In the genomic region with DNA sequence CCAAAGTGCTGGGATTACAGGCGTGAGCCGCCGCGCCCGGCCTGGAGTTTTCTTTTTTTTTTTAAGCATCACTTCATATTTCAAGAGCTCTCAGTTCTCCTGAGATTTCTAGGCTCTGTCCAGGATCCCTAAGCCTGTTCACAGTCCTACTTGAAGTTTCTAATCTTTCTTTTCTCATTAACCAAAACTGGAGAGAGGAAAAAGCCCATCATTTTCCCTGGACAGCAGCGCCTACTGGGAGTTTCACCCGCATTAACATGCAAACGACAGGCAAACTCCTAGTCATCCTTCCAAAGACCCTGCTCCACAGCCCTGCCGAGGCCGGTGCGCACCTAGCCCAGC, we compare ENCODE assay signal across 10 cellular contexts. TPM values are rescaled to one million over a fixed set of nuclear protein-coding genes. Genes with fewer than 3 reads are reported as not detected.
A peak's percentile ranks its signal among the peaks of the same experiment; 100 is the strongest.
DNase-seq lines count a peak whose midpoint lies in the region; TF ChIP-seq lines count a peak whose summit lies in the region.
"Not testable (repeated sequence)": the region's sequence is repeated elsewhere in the genome, so short reads cannot be mapped to it uniquely, and the experiment has no call there.
"Had no signal": no experiment of that assay in that cellular context is flagged by ENCODE, and none has a peak within 500 bp of the region (broad histone marks: within the 10 kb centered on the region; RNA-seq: fewer than 3 reads in every experiment).

No MANE protein-coding gene starts in this region.

- peak overlapping the region; percentile 49 for H3K4me3 Mint-ChIP-seq in T-helper 1 cell treated with Interleukin-12 subunit alpha and Interleukin-12 subunit beta and Interleukin-4 antibody, amounts not matched to agents 30 μg/mL and 1 μg/mL, for 36 hours

- not testable (repeated sequence) for DNase-seq in ascending aorta (ENCODE audit: low spot score in 2 of 2); testis
- DNase-seq in osteoblast (ENCODE audit: insufficient read length, low spot score, missing footprints) = peak; percentile 86

- H3K27ac Mint-ChIP-seq in T-helper 1 cell treated with Interleukin-12 subunit alpha and Interleukin-12 subunit beta and Interleukin-4 antibody, amounts not matched to agents 30 μg/mL and 1 μg/mL, for 36 hours = not testable (repeated sequence)

- H2AFZ ChIP-seq in osteoblast (ENCODE audit: low read length) = peak overlapping the region; percentile 84

- H3K36me3 Mint-ChIP-seq in T-helper 1 cell treated with Interleukin-12 subunit alpha and Interleukin-12 subunit beta and Interleukin-4 antibody, amounts not matched to agents 30 μg/mL and 1 μg/mL, for 36 hours (ENCODE audit: low read depth) = not testable (repeated sequence)

- not testable (repeated sequence) for H4K20me1 ChIP-seq in osteoblast (ENCODE audit: insufficient read depth, low read length)

- WGBS in HUES64 = 35% methylated on average over 10 of the region's 11 CpGs
- WGBS in esophagus, 2 donors = 8% methylated on average over 10 to 11 of the region's 11 CpGs
- WGBS in testis, 2 donors = 6 to 13% methylated on average over 11 of the region's 11 CpGs

- not testable (repeated sequence) for H3K27me3 Mint-ChIP-seq in T-helper 1 cell treated with Interleukin-12 subunit alpha and Interleukin-12 subunit beta and Interleukin-4 antibody, amounts not matched to agents 30 μg/mL and 1 μg/mL, for 36 hours (ENCODE audit: low read depth)

- not testable (repeated sequence) for TF ChIP-seq CTCF in C4-2B (conservative IDR thresholded peaks at IDR 0.05); ascending aorta (IDR thresholded peaks at IDR 0.05); osteoblast (IDR thresholded peaks at IDR 0.05; ENCODE audit: extremely low read depth, low read depth, low read length); testis (IDR thresholded peaks at IDR 0.05)

- H3K36me3 ChIP-seq in HUES64 (ENCODE audit: insufficient read depth, low read length) = peaks cover 14% of the 10 kb centered on the region
- H3K36me3 ChIP-seq in ascending aorta; esophagus (ENCODE audit: control insufficient read depth in 2 of 2, insufficient read depth in 2 of 2, low read length in 1 of 2); osteoblast (ENCODE audit: insufficient read depth, low read length); testis (ENCODE audit: low read depth, missing control alignments): not testable (repeated sequence)

- H3K27ac ChIP-seq in C4-2B (peak overlapping the region; percentile 93), HUES64 (ENCODE audit: low read depth, low read length) (peak overlapping the region; percentile 99), ascending aorta (peak overlapping the region; percentile 93 to 95), esophagus (ENCODE audit: low read depth in 2 of 2, low read length in 1 of 2) (peak overlapping the region; percentile 90 to 94), layer of hippocampus (ENCODE audit: low read depth, low read length) (peak overlapping the region; percentile 78), osteoblast (ENCODE audit: low read depth, low read length) (peak overlapping the region; percentile 33), testis (peak overlapping the region; percentile 88 to 90)

- H3K4me2 ChIP-seq in osteoblast (ENCODE audit: insufficient read depth, low read length) = peak overlapping the region; percentile 92

- peaks cover 13% of the 10 kb centered on the region for H3K4me1 Mint-ChIP-seq in T-helper 1 cell treated with Interleukin-12 subunit alpha and Interleukin-12 subunit beta and Interleukin-4 antibody, amounts not matched to agents 30 μg/mL and 1 μg/mL, for 36 hours (ENCODE audit: low read depth)

- H3K4me1 ChIP-seq in HUES64 (ENCODE audit: insufficient read depth, low read length) = peaks cover 20% of the 10 kb centered on the region
- H3K4me1 ChIP-seq in ascending aorta = peaks cover 0 to 12% of the 10 kb centered on the region in 2 donors
- not testable (repeated sequence) for H3K4me1 ChIP-seq in esophagus (ENCODE audit: control insufficient read depth in 2 of 2, insufficient read depth in 2 of 2, low read length in 1 of 2); osteoblast (ENCODE audit: insufficient read depth, low read length); testis

- not testable (repeated sequence) for H3K27me3 ChIP-seq in HUES64 (ENCODE audit: insufficient read depth, low read length); ascending aorta; esophagus (ENCODE audit: control insufficient read depth in 1 of 2, insufficient read depth in 2 of 2, low read length in 2 of 2); layer of hippocampus (ENCODE audit: control insufficient read depth, insufficient read depth, low read length); osteoblast (ENCODE audit: insufficient read depth, low read length); testis

- intact Hi-C loops in ascending aorta (cut with DNase I); testis (cut with DNase I; ENCODE audit: low total_unique reads): not testable (repeated sequence)

- H3K9ac ChIP-seq in HUES64 (ENCODE audit: low read depth, low read length) = peak overlapping the region; percentile 94

- H3K4me3 ChIP-seq in HUES64 (ENCODE audit: low read length) = peak overlapping the region; percentile 80
- H3K4me3 ChIP-seq in ascending aorta = peak overlapping the region; percentile 78 to 80
- H3K4me3 ChIP-seq in esophagus (ENCODE audit: low read depth in 1 of 2, low read length in 2 of 2) = peak overlapping the region; percentile 67 to 98
- peak overlapping the region; percentile 91 for H3K4me3 ChIP-seq in osteoblast (ENCODE audit: insufficient read depth, low read length)
- peak overlapping the region; percentile 76 to 92 for H3K4me3 ChIP-seq in testis

- not testable (repeated sequence) for H3K79me2 ChIP-seq in osteoblast (ENCODE audit: insufficient read depth, low read length)

- not testable (repeated sequence) for TF ChIP-seq POLR2A in testis (IDR thresholded peaks at IDR 0.05)

- H3K9me3 Mint-ChIP-seq in T-helper 1 cell treated with Interleukin-12 subunit alpha and Interleukin-12 subunit beta and Interleukin-4 antibody, amounts not matched to agents 30 μg/mL and 1 μg/mL, for 36 hours = not testable (repeated sequence)

- H3K9me3 ChIP-seq in HUES64 (ENCODE audit: insufficient read depth, low read depth, low read length); ascending aorta; esophagus (ENCODE audit: control insufficient read depth in 2 of 2, insufficient read depth in 1 of 2, low read depth in 1 of 2, low read length in 1 of 2); osteoblast (ENCODE audit: low read depth, low read length); testis: not testable (repeated sequence)

RNA-seq across cellular contexts. Expression of a gene that starts 0.6 kb away (rescaled TPM):
- polyA plus RNA-seq in HUES64 (2013, experiment 1 of 2) = 39.8 TPM
- polyA plus RNA-seq in HUES64 (2013, experiment 2 of 2) = 42.5 TPM
- 81.6 TPM for total RNA-seq in ascending aorta
- 10 to 100 TPM; 75.2 to 90.8 TPM for polyA plus RNA-seq in esophagus
- 20.0 and 20.6 TPM in 2 replicates for total RNA-seq in osteoblast
- total RNA-seq in testis = 100 to 1,000 TPM in 1 of 2 donors, 10 to 100 TPM in 1; 73.0 to 102 TPM
- 181 TPM for polyA plus RNA-seq in testis (ENCODE audit: insufficient read depth, low read depth, low replicate concordance)

RNA-seq across cellular contexts. Expression of a gene that starts 16.9 kb away (rescaled TPM):
- polyA plus RNA-seq in HUES64 (2013, experiment 1 of 2) = 15.7 TPM
- 15.7 TPM for polyA plus RNA-seq in HUES64 (2013, experiment 2 of 2)
- total RNA-seq in ascending aorta (0.21 TPM), osteoblast (under 0.01 TPM in 2 replicates), testis (1 to 10 TPM; 3.2 to 3.6 TPM)
- polyA plus RNA-seq in esophagus (10 to 100 TPM; 16.9 to 26.2 TPM), testis (ENCODE audit: insufficient read depth, low read depth, low replicate concordance) (1.4 TPM)

RNA-seq across cellular contexts. Expression of a gene that starts 23.5 kb away (rescaled TPM):
- polyA plus RNA-seq in HUES64 (2013, experiment 1 of 2) = 215 TPM
- polyA plus RNA-seq in HUES64 (2013, experiment 2 of 2) = 188 TPM
- total RNA-seq in ascending aorta (55.1 TPM), osteoblast (66.2 and 71.3 TPM in 2 replicates), testis (100 to 1,000 TPM; 132 to 208 TPM)
- polyA plus RNA-seq in esophagus (100 to 1,000 TPM; 126 to 238 TPM), testis (ENCODE audit: insufficient read depth, low read depth, low replicate concordance) (105 TPM)

RNA-seq across cellular contexts. Expression of a gene that starts 57.0 kb away (rescaled TPM):
- not detected for polyA plus RNA-seq in HUES64 (2013, experiment 1 of 2)
- polyA plus RNA-seq in HUES64 (2013, experiment 2 of 2) = not detected
- total RNA-seq in ascending aorta (not detected), osteoblast (not detected in 2 replicates), testis (10 to 100 TPM in 1 of 2 donors, 1 to 10 TPM in 1; 9.8 to 11.0 TPM)
- polyA plus RNA-seq in esophagus (not detected), testis (ENCODE audit: insufficient read depth, low read depth, low replicate concordance) (53.5 TPM)
- total RNA-seq: activated naive CD4-positive, alpha-beta T cell treated with anti-CD3 and anti-CD28 coated beads, Interleukin-2, amount 50 U/mL, for 72 hours; glomerular endothelial cell had no signal

Comparison
In these comparisons a context has a peak if more than half of its experiments do, and no peak if none do; other contexts are left out.
1. H3K27ac ChIP-seq: peak in every context shown above with its lines; median percentile 99 in HUES64; 94 in ascending aorta; 93 in C4-2B; 92 in esophagus; 89 in testis; 78 in layer of hippocampus; 33 in osteoblast.